In genomic region chr12:31651893-31652521, GRCh38 we compare ENCODE assay signal across 10 cellular contexts. TPM values are rescaled to one million over a fixed set of nuclear protein-coding genes. Genes with fewer than 3 reads are reported as not detected.
DNase-seq lines count a peak whose midpoint lies in the region; FAIRE-seq and TF ChIP-seq lines count a peak whose summit lies in the region.
"Had no signal": no experiment of that assay in that cellular context is flagged by ENCODE, and none has a peak within 500 bp of the region (broad histone marks: within the 10 kb centered on the region; RNA-seq: fewer than 3 reads in every experiment).

No MANE protein-coding gene starts in this region.

- H2AFZ ChIP-seq in osteoblast (ENCODE audit: low read length): peak overlapping the region; percentile 81

- no peak for TF ChIP-seq CTCF in D721Med (IDR thresholded peaks at IDR 0.05; ENCODE audit: insufficient read depth, missing control alignments)
- no peak for TF ChIP-seq CTCF in WERI-Rb-1 (IDR thresholded peaks at IDR 0.05; ENCODE audit: low read depth, low read length)
- no peak for TF ChIP-seq CTCF in osteoblast (IDR thresholded peaks at IDR 0.05; ENCODE audit: extremely low read depth, low read depth, low read length)

- no peaks in the 10 kb centered on the region for H3K36me3 Mint-ChIP-seq in activated T-helper 1 cell treated with anti-CD3 and anti-CD28 coated beads, Interleukin-12 subunit alpha, Interleukin-12 subunit beta, Interleukin-2, Interleukin-4 antibody, amounts not matched to agents 30 ng/mL and 10 ng/mL and 1 ng/mL, durations not matched to agents 14 hours and 24 hours and 36 hours (ENCODE audit: low read depth)

- H3K36me3 ChIP-seq in WERI-Rb-1 (no peaks in the 10 kb centered on the region; the same call in 1 of the 2 replicates), osteoblast (ENCODE audit: insufficient read depth, low read length) (no peaks in the 10 kb centered on the region)

- peaks cover 6% of the 10 kb centered on the region for H3K4me1 ChIP-seq in osteoblast (ENCODE audit: insufficient read depth, low read length)

- peak overlapping the region; percentile 71 for H3K27ac ChIP-seq in WERI-Rb-1
- no peak overlapping the region for H3K27ac ChIP-seq in osteoblast (ENCODE audit: low read depth, low read length)

- no peaks in the 10 kb centered on the region for H3K27me3 ChIP-seq in WERI-Rb-1 (ENCODE audit: insufficient read depth, low read depth, severe bottlenecking)
- H3K27me3 ChIP-seq in osteoblast (ENCODE audit: insufficient read depth, low read length): no peaks in the 10 kb centered on the region

- peaks cover under 1% of the 10 kb centered on the region for H3K27me3 Mint-ChIP-seq in activated T-helper 1 cell treated with anti-CD3 and anti-CD28 coated beads, Interleukin-12 subunit alpha, Interleukin-12 subunit beta, Interleukin-2, Interleukin-4 antibody, amounts not matched to agents 30 ng/mL and 10 ng/mL and 1 ng/mL, durations not matched to agents 14 hours and 24 hours and 36 hours (ENCODE audit: insufficient read depth)

- no peak overlapping the region for H3K27ac Mint-ChIP-seq in activated T-helper 1 cell treated with anti-CD3 and anti-CD28 coated beads, Interleukin-12 subunit alpha, Interleukin-12 subunit beta, Interleukin-2, Interleukin-4 antibody, amounts not matched to agents 30 ng/mL and 10 ng/mL and 1 ng/mL, durations not matched to agents 14 hours and 24 hours and 36 hours

- FAIRE-seq in D721Med (lab: Jason Lieb, UNC): peak; percentile 87

- H3K9me3 ChIP-seq in WERI-Rb-1 (ENCODE audit: severe bottlenecking) (no peaks in the 10 kb centered on the region), osteoblast (ENCODE audit: low read depth, low read length) (no peaks in the 10 kb centered on the region)

- intact Hi-C loops in activated T-helper 1 cell treated with anti-CD3 and anti-CD28 coated beads, Interleukin-12 subunit alpha, Interleukin-12 subunit beta, Interleukin-2, Interleukin-4 antibody, amounts not matched to agents 30 ng/mL and 10 ng/mL and 1 ng/mL, durations not matched to agents 14 hours and 24 hours and 36 hours (cut with micrococcal nuclease): loop anchor here (10.0 kb wide), 1 partner anchor 577 kb away; the partner anchor contains the start of gene DDX11

- peak overlapping the region; percentile 71 for H3K4me2 ChIP-seq in osteoblast (ENCODE audit: insufficient read depth, low read length)

- peaks cover 13% of the 10 kb centered on the region for H3K4me1 Mint-ChIP-seq in activated T-helper 1 cell treated with anti-CD3 and anti-CD28 coated beads, Interleukin-12 subunit alpha, Interleukin-12 subunit beta, Interleukin-2, Interleukin-4 antibody, amounts not matched to agents 30 ng/mL and 10 ng/mL and 1 ng/mL, durations not matched to agents 14 hours and 24 hours and 36 hours (ENCODE audit: low read depth)

- no peaks in the 10 kb centered on the region for H3K9me3 Mint-ChIP-seq in activated T-helper 1 cell treated with anti-CD3 and anti-CD28 coated beads, Interleukin-12 subunit alpha, Interleukin-12 subunit beta, Interleukin-2, Interleukin-4 antibody, amounts not matched to agents 30 ng/mL and 10 ng/mL and 1 ng/mL, durations not matched to agents 14 hours and 24 hours and 36 hours
- H3K9me3 Mint-ChIP-seq: T-helper 1 cell treated with Interleukin-12 subunit alpha and Interleukin-12 subunit beta and Interleukin-4 antibody, amounts not matched to agents 30 μg/mL and 1 μg/mL, for 36 hours had no signal

- H3K4me3 ChIP-seq in WERI-Rb-1 (ENCODE audit: low read depth, low read length) (peak overlapping the region; percentile 52), osteoblast (ENCODE audit: insufficient read depth, low read length) (peak overlapping the region; percentile 28)

- no peak overlapping the region for H3K4me3 Mint-ChIP-seq in activated T-helper 1 cell treated with anti-CD3 and anti-CD28 coated beads, Interleukin-12 subunit alpha, Interleukin-12 subunit beta, Interleukin-2, Interleukin-4 antibody, amounts not matched to agents 30 ng/mL and 10 ng/mL and 1 ng/mL, durations not matched to agents 14 hours and 24 hours and 36 hours
- H3K4me3 Mint-ChIP-seq: T-helper 1 cell treated with Interleukin-12 subunit alpha and Interleukin-12 subunit beta and Interleukin-4 antibody, amounts not matched to agents 30 μg/mL and 1 μg/mL, for 36 hours had no signal

- no peak for DNase-seq in D721Med (ENCODE audit: insufficient read length, low spot score)
- DNase-seq in NCI-H2081 treated with DMSO at 0.1 percent for 48 hours (lab: John Stamatoyannopoulos, UW): peak; percentile 38
- peak; percentile 80 for DNase-seq in WERI-Rb-1
- no peak for DNase-seq in osteoblast (ENCODE audit: insufficient read length, low spot score, missing footprints)
- DNase-seq in activated T-helper 1 cell treated with anti-CD3 and anti-CD28 coated beads, Interleukin-12 subunit alpha, Interleukin-12 subunit beta, Interleukin-2, Interleukin-4 antibody, amounts not matched to agents 30 ng/mL and 10 ng/mL and 1 ng/mL, durations not matched to agents 14 hours and 24 hours and 36 hours (ENCODE audit: low spot score): no peak
- no peak for DNase-seq in NCI-H1105 (lab: John Stamatoyannopoulos, UW)
- DNase-seq in NCI-H2171 (lab: John Stamatoyannopoulos, UW): no peak
- DNase-seq in T-helper 9 cell: no peak
- DNase-seq: NCI-H1417 treated with DMSO at 0.1 percent for 48 hours had no signal

- no peaks in the 10 kb centered on the region for H3K79me2 ChIP-seq in osteoblast (ENCODE audit: insufficient read depth, low read length)

- H4K20me1 ChIP-seq in osteoblast (ENCODE audit: insufficient read depth, low read length): no peaks in the 10 kb centered on the region

RNA-seq across cellular contexts. Expression of gene ETFBKMT, which starts 7.5 kb away (rescaled TPM):
- 3.8 and 4.7 TPM in 2 replicates for total RNA-seq in osteoblast
- total RNA-seq in activated T-helper 1 cell treated with anti-CD3 and anti-CD28 coated beads, Interleukin-12 subunit alpha, Interleukin-12 subunit beta, Interleukin-2, Interleukin-4 antibody, amounts not matched to agents 30 ng/mL and 10 ng/mL and 1 ng/mL, durations not matched to agents 14 hours and 24 hours and 36 hours: 0.62 and 0.69 TPM in 2 replicates

Comparison
In these comparisons a context has a peak if more than half of its experiments do, and no peak if none do; other contexts are left out.
1. DNase-seq: peak in NCI-H2081 treated with DMSO at 0.1 percent for 48 hours (single experiment) and WERI-Rb-1 (single experiment); none in D721Med (single experiment), osteoblast (single experiment), activated T-helper 1 cell treated with anti-CD3 and anti-CD28 coated beads, Interleukin-12 subunit alpha, Interleukin-12 subunit beta, Interleukin-2, Interleukin-4 antibody, amounts not matched to agents 30 ng/mL and 10 ng/mL and 1 ng/mL, durations not matched to agents 14 hours and 24 hours and 36 hours (single experiment), NCI-H1105 (single experiment), NCI-H2171 (single experiment) and T-helper 9 cell (single experiment).